ENCODE assay signal across 24 cellular contexts in genomic region chr13:89628567-89628966, GRCh38.
"Had no signal": no experiment of that assay in that cellular context is flagged by ENCODE, and none has a peak within 500 bp of the region (broad histone marks: within the 10 kb centered on the region; RNA-seq: fewer than 3 reads in every experiment).

No MANE protein-coding gene starts in this region.

- DNase-seq: activated B cell treated with CpG ODN at 0.5 μM for 24 hours; activated CD4-positive, alpha-beta memory T cell treated with anti-CD3 and anti-CD28 coated beads for 36 hours; activated CD4-positive, alpha-beta T cell treated with anti-CD3 and anti-CD28 coated beads, Interleukin-2, amount 10 ng/mL, durations not matched to agents 7 days and 5 days; activated CD8-positive, alpha-beta memory T cell treated with anti-CD3 and anti-CD28 coated beads for 24 hours; activated gamma-delta T cell; activated naive CD4-positive, alpha-beta T cell treated with anti-CD3 and anti-CD28 coated beads for 36 hours; activated T-cell treated with anti-CD3 and anti-CD28 coated beads, Interleukin-2, amount 50 U/mL, for 48 hours; amygdala; cerebellar nuclear complex; Kasumi-1; KBM-7; NCI-H1048; NCI-H146; NCI-H187 treated with DMSO at 0.1 percent for 48 hours; NCI-H2107; NCI-H510A treated with DMSO at 0.1 percent for 48 hours; NCI-H748 treated with DMSO at 0.1 percent for 48 hours; Peyer's patch; SHP77; T-helper 17 cell; T-helper 9 cell had no signal

- H3K27ac ChIP-seq: cardiac muscle cell, Peyer's patch, SJSA1 had no signal

- ATAC-seq: activated T-helper 17 cell treated with anti-CD3 and anti-CD28 coated beads, Interleukin-2, amount 50 U/mL, for 72 hours; T-helper 17 cell had no signal
